ENCODE assay signal across 8 cellular contexts in the genomic region with DNA sequence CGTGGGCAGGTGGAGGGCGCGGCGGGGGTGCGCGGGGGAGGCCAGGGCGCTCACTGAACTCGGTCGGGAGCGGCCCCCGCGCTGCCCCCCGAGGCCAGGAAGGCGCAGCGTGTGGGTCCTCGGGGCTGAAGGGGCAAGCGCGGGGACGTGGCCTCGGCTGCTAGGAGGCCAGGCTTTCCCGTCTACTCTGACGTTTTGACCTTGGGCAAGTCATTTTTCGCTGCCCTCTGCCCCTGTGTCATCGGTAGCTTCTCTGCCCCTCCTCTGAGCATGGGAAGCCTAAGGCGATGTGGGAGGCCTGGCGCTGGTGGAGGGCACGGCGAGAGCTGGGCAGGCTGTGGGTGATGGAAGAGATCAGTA. TPM values are rescaled to one million over a fixed set of nuclear protein-coding genes. Genes with fewer than 3 reads are reported as not detected.
DNase-seq lines count a peak whose midpoint lies in the region; ATAC-seq, FAIRE-seq and TF ChIP-seq lines count a peak whose summit lies in the region.

No MANE protein-coding gene starts in this region.

- TF ChIP-seq POLR2A in endothelial cell of umbilical vein (IDR thresholded peaks at IDR 0.05; ENCODE audit: low read depth, low read length) = no peak

- no peaks in the 10 kb centered on the region for H3K9me3 Mint-ChIP-seq in T-helper 2 cell treated with Interferon-gamma antibody and Interleukin-4, amounts not matched to agents 5 μg/mL and 100 μg/mL, for 36 hours
- no peaks in the 10 kb centered on the region for H3K9me3 Mint-ChIP-seq in nephron progenitor cell

- peaks cover 22% of the 10 kb centered on the region for H3K36me3 Mint-ChIP-seq in T-helper 2 cell treated with Interferon-gamma antibody and Interleukin-4, amounts not matched to agents 5 μg/mL and 100 μg/mL, for 36 hours (ENCODE audit: low read depth)
- peaks cover 37% of the 10 kb centered on the region for H3K36me3 Mint-ChIP-seq in nephron progenitor cell (ENCODE audit: low read depth)

- H3K4me3 Mint-ChIP-seq in T-helper 2 cell treated with Interferon-gamma antibody and Interleukin-4, amounts not matched to agents 5 μg/mL and 100 μg/mL, for 36 hours = peak overlapping the region; percentile 93
- H3K4me3 Mint-ChIP-seq in nephron progenitor cell = peak overlapping the region; percentile 95

- H3K4me2 ChIP-seq in endothelial cell of umbilical vein (ENCODE audit: insufficient read depth, low read length) = peak overlapping the region; percentile 65

- CTCF ChIA-PET in endothelial cell of umbilical vein (lab: Charles Lee) = interaction anchor here (1.0 to 3.5 kb wide), 4 partner anchors 12 to 84 kb away, joined by 3 to 18 read pairs (median 6); partner anchors contain the start of gene GDI2

- H2AFZ ChIP-seq in endothelial cell of umbilical vein (ENCODE audit: low read depth, low read length) = no peak overlapping the region

- no peaks in the 10 kb centered on the region for H3K9me1 ChIP-seq in endothelial cell of umbilical vein (replicated peaks; ENCODE audit: control insufficient read depth, extremely low read depth, insufficient read depth, low read length)

- peaks cover 48% of the 10 kb centered on the region for H3K79me2 ChIP-seq in endothelial cell of umbilical vein (ENCODE audit: control insufficient read depth, insufficient read depth, low read length)

- peak overlapping the region; percentile 83 for H3K27ac Mint-ChIP-seq in T-helper 2 cell treated with Interferon-gamma antibody and Interleukin-4, amounts not matched to agents 5 μg/mL and 100 μg/mL, for 36 hours
- H3K27ac Mint-ChIP-seq in nephron progenitor cell = peak overlapping the region; percentile 96

- no TSS peak for BruUV-seq in endothelial cell of umbilical vein (replicated peaks; lab: Mats Ljungman, UMichigan)

- no peaks in the 10 kb centered on the region for H4K20me1 ChIP-seq in endothelial cell of umbilical vein (replicated peaks; ENCODE audit: control insufficient read depth, extremely low read depth, insufficient read depth, low read length)

- H3K27me3 Mint-ChIP-seq in T-helper 2 cell treated with Interferon-gamma antibody and Interleukin-4, amounts not matched to agents 5 μg/mL and 100 μg/mL, for 36 hours (ENCODE audit: low read depth) = no peaks in the 10 kb centered on the region
- H3K27me3 Mint-ChIP-seq in nephron progenitor cell (ENCODE audit: low read depth, poor library complexity) = no peaks in the 10 kb centered on the region

- intact Hi-C loops in endothelial cell of umbilical vein (cut with micrococcal nuclease) = loop anchor here (5.0 kb wide), 2 partner anchors 87 to 197 kb away; partner anchors contain the start of genes IL15RA and RBM17

- TF ChIP-seq CTCF in endothelial cell of umbilical vein (IDR thresholded peaks at IDR 0.05; ENCODE audit: extremely low read depth in 1 of 2, insufficient read depth in 1 of 2, low read depth in 1 of 2, low read length in 2 of 2) = no peak
- no peak for TF ChIP-seq CTCF in nephron progenitor cell (IDR thresholded peaks at IDR 0.05)

- POLR2A ChIA-PET in endothelial cell of umbilical vein (lab: Charles Lee) = interaction anchor here (0.8 to 2.2 kb wide), 6 partner anchors 11 to 444 kb away, joined by 3 to 9 read pairs (median 6); partner anchors contain the start of gene GDI2

- FAIRE-seq in endothelial cell of umbilical vein (lab: Jason Lieb, UNC) = no peak

- H3K9me3 ChIP-seq in endothelial cell of umbilical vein (replicated peaks; ENCODE audit: control insufficient read depth, insufficient read depth, low read length) = no peaks in the 10 kb centered on the region

- peak overlapping the region; percentile 18 for H3K27ac ChIP-seq in endothelial cell of umbilical vein (ENCODE audit: insufficient read depth, low read depth, low read length)

- H3K9ac ChIP-seq in endothelial cell of umbilical vein (replicated peaks; ENCODE audit: extremely low read depth, insufficient read depth, low read length) = peak overlapping the region; percentile 59

- peak overlapping the region; percentile 9 to 77 (median 62) for H3K4me3 ChIP-seq in endothelial cell of umbilical vein (replicated peaks in 1 of 3; ENCODE audit: insufficient read depth in 1 of 3, low read depth in 1 of 3, low read length in 3 of 3)

- ATAC-seq in HG03103 (IDR thresholded peaks at IDR 0.05; ENCODE audit: low read depth, unreplicated experiment) (peak; percentile 1), HG03469 (IDR thresholded peaks at IDR 0.05; ENCODE audit: unreplicated experiment) (no peak)

- H3K4me1 Mint-ChIP-seq in T-helper 2 cell treated with Interferon-gamma antibody and Interleukin-4, amounts not matched to agents 5 μg/mL and 100 μg/mL, for 36 hours (ENCODE audit: low read depth) = peaks cover 40% of the 10 kb centered on the region
- peaks cover 58% of the 10 kb centered on the region for H3K4me1 Mint-ChIP-seq in nephron progenitor cell

- DNase-seq in activated T-cell treated with anti-CD3 and anti-CD28 coated beads for 48 hours (ENCODE audit: low read depth) = peak; percentile 25
- DNase-seq in activated T-cell treated with anti-CD3 and anti-CD28 coated beads, Interleukin-2, amount 50 U/mL, for 1 hour = no peak
- peak; percentile 38 for DNase-seq in T-helper 2 cell treated with Interferon-gamma antibody and Interleukin-4, amounts not matched to agents 5 μg/mL and 100 μg/mL, for 36 hours (ENCODE audit: low spot score)
- peak; percentile 45 for DNase-seq in endothelial cell of umbilical vein (ENCODE audit: low read depth, low spot score)
- DNase-seq in nephron progenitor cell = no peak
- no peak for DNase-seq in SKM-1 treated with dmso at 0.1 percent for 144 hours (lab: John Stamatoyannopoulos, UW; ENCODE audit: unreplicated experiment)

- H3K27me3 ChIP-seq in endothelial cell of umbilical vein (ENCODE audit: control insufficient read depth in 2 of 2, insufficient read depth in 2 of 2, low read length in 2 of 2) = no peaks in the 10 kb centered on the region

- peaks cover 2 to 8% of the 10 kb centered on the region in 2 experiments for H3K36me3 ChIP-seq in endothelial cell of umbilical vein (ENCODE audit: control insufficient read depth in 2 of 2, extremely low read depth in 1 of 2, insufficient read depth in 2 of 2, low read length in 2 of 2)

- peaks cover 36% of the 10 kb centered on the region for H3K4me1 ChIP-seq in endothelial cell of umbilical vein (ENCODE audit: control insufficient read depth, extremely low read depth, insufficient read depth, low read length)

- dilution Hi-C loops in endothelial cell of umbilical vein (cut with MboI; ENCODE audit: extremely low pct_ligation_motif_present, low sequenced_read_pairs) = no loop called here

TF ChIP-seq in endothelial cell of umbilical vein, 7 proteins besides CTCF, POLR2A, EP300 and RAD21:
- TF ChIP-seq POLR2AphosphoS5 (IDR thresholded peaks at IDR 0.05; ENCODE audit: insufficient read depth, low read depth, low read length) (no peak), JUN (IDR thresholded peaks at IDR 0.05; ENCODE audit: borderline replicate concordance, insufficient read depth, insufficient read length, low read depth) (no peak), FOS (IDR thresholded peaks at IDR 0.05; ENCODE audit: borderline replicate concordance, insufficient read depth, low read length) (no peak), MYC (IDR thresholded peaks at IDR 0.05; ENCODE audit: low read depth, low read length) (no peak), EZH2 (IDR thresholded peaks at IDR 0.05; ENCODE audit: borderline replicate concordance, low read depth, low read length, severe bottlenecking) (no peak), GATA2 (IDR thresholded peaks at IDR 0.05; ENCODE audit: insufficient read depth, insufficient read length, low read depth, low read length) (no peak)
- TF ChIP-seq, protein P1, sequence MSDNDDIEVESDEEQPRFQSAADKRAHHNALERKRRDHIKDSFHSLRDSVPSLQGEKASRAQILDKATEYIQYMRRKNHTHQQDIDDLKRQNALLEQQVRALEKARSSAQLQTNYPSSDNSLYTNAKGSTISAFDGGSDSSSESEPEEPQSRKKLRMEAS (IDR thresholded peaks at IDR 0.05; ENCODE audit: insufficient read depth, insufficient read length) = no peak

RNA-seq across cellular contexts. Expression of gene FBH1, which starts 0.5 kb away (rescaled TPM):
- total RNA-seq in endothelial cell of umbilical vein = 86.1 and 97.0 TPM in 2 replicates
- 66.1 and 71.4 TPM in 2 replicates for polyA plus RNA-seq in endothelial cell of umbilical vein
- polyA plus RNA-seq in endothelial cell of umbilical vein (2011; cell fraction: cytosol; rRNA removed) = 81.4 and 81.8 TPM in 2 replicates
- 185 and 232 TPM in 2 replicates for polyA plus RNA-seq in endothelial cell of umbilical vein (2011; cell fraction: nucleus; rRNA removed)
- 61.8 and 67.5 TPM in 2 replicates for polyA plus RNA-seq in endothelial cell of umbilical vein (2012)
- 205 and 241 TPM in 2 replicates for polyA minus RNA-seq in endothelial cell of umbilical vein
- polyA minus RNA-seq in endothelial cell of umbilical vein (2011; cell fraction: cytosol; rRNA and poly(A)+ RNA removed) = 29.7 TPM
- polyA minus RNA-seq in endothelial cell of umbilical vein (2011; cell fraction: nucleus; rRNA and poly(A)+ RNA removed) = 91.8 and 125 TPM in 2 replicates

RNA-seq across cellular contexts. Expression of gene ANKRD16, which starts 0.8 kb away (rescaled TPM):
- total RNA-seq in endothelial cell of umbilical vein = 4.4 and 6.9 TPM in 2 replicates
- polyA plus RNA-seq in endothelial cell of umbilical vein = 8.0 and 9.4 TPM in 2 replicates
- 6.6 and 7.4 TPM in 2 replicates for polyA plus RNA-seq in endothelial cell of umbilical vein (2011; cell fraction: cytosol; rRNA removed)
- 8.2 and 10.5 TPM in 2 replicates for polyA plus RNA-seq in endothelial cell of umbilical vein (2011; cell fraction: nucleus; rRNA removed)
- 4.1 and 4.6 TPM in 2 replicates for polyA plus RNA-seq in endothelial cell of umbilical vein (2012)
- 14.9 and 29.1 TPM in 2 replicates for polyA minus RNA-seq in endothelial cell of umbilical vein
- polyA minus RNA-seq in endothelial cell of umbilical vein (2011; cell fraction: cytosol; rRNA and poly(A)+ RNA removed) = 5.6 TPM
- 7.4 and 8.0 TPM in 2 replicates for polyA minus RNA-seq in endothelial cell of umbilical vein (2011; cell fraction: nucleus; rRNA and poly(A)+ RNA removed)

Comparison
In these comparisons a context has a peak if more than half of its experiments do, and no peak if none do; other contexts are left out.
1. DNase-seq: peak in activated T-cell treated with anti-CD3 and anti-CD28 coated beads for 48 hours (single experiment), T-helper 2 cell treated with Interferon-gamma antibody and Interleukin-4, amounts not matched to agents 5 μg/mL and 100 μg/mL, for 36 hours (single experiment) and endothelial cell of umbilical vein (single experiment); none in activated T-cell treated with anti-CD3 and anti-CD28 coated beads, Interleukin-2, amount 50 U/mL, for 1 hour (single experiment), nephron progenitor cell (single experiment) and SKM-1 treated with dmso at 0.1 percent for 144 hours (single experiment).